ENCODE assay signal across 1 cellular context in genomic region chr20:63815869-63816268, GRCh38.
TF ChIP-seq lines count a peak whose summit lies in the region.

No MANE protein-coding gene starts in this region.

TF ChIP-seq in HEK293, 187 proteins besides CTCF, POLR2A, EP300 and RAD21 (continued from another document):
- TF ChIP-seq ZNF26 (tag by site-specific recombination; IDR thresholded peaks at IDR 0.05) = no peak
